ENCODE assay signal across 16 cellular contexts in genomic region chr11:120819003-120819402, GRCh38.
DNase-seq lines count a peak whose midpoint lies in the region; ATAC-seq and TF ChIP-seq lines count a peak whose summit lies in the region.
"Had no signal": no experiment of that assay in that cellular context is flagged by ENCODE, and none has a peak within 500 bp of the region (broad histone marks: within the 10 kb centered on the region; RNA-seq: fewer than 3 reads in every experiment).

No MANE protein-coding gene starts in this region.

- no peaks in the 10 kb centered on the region for H3K36me3 ChIP-seq in breast epithelium
- H3K36me3 ChIP-seq: BLaER1 treated with 17β-estradiol and CSF1 and Interleukin-3, amounts not matched to agents 10 nM and 100 nM had no signal

- TF ChIP-seq CTCF in breast epithelium (IDR thresholded peaks at IDR 0.05): no peak

- intact Hi-C loops in breast epithelium (cut with DNase I; ENCODE audit: low total_unique reads) (no loop called here), posterior vena cava (cut with DNase I) (no loop called here)

- peaks cover 0 to 5% of the 10 kb centered on the region in 2 donors for H3K27me3 ChIP-seq in breast epithelium
- H3K27me3 ChIP-seq: BLaER1 treated with 17β-estradiol and CSF1 and Interleukin-3, amounts not matched to agents 10 nM and 100 nM had no signal

- no peak overlapping the region for H3K27ac ChIP-seq in breast epithelium
- H3K27ac ChIP-seq: BLaER1 treated with 17β-estradiol and CSF1 and Interleukin-3, amounts not matched to agents 10 nM and 100 nM had no signal

- peak in 2 of 3 experiments; percentile 23 to 28 for DNase-seq in NCI-H1417 (lab: John Stamatoyannopoulos, UW)
- no peak for DNase-seq in NCI-H1417 treated with DMSO at 0.1 percent for 48 hours (lab: John Stamatoyannopoulos, UW)
- peak; percentile 18 for DNase-seq in ELF-1 (ENCODE audit: low read depth, low spot score)
- peak; percentile 62 for DNase-seq in NCI-H69 (lab: John Stamatoyannopoulos, UW)
- DNase-seq in breast epithelium (ENCODE audit: low spot score in 2 of 2): peak; percentile 49 to 77
- no peak for DNase-seq in posterior vena cava (ENCODE audit: low spot score)
- DNase-seq in activated CD4-positive, alpha-beta T cell treated with anti-CD3 and anti-CD28 coated beads, Interleukin-2, amount 50 U/mL, for 4 hours: no peak
- DNase-seq: CD8-positive, alpha-beta memory T cell; Karpas-422; NCI-H1105; NCI-H187; NCI-H82; SHP77 treated with DMSO at 0.1 percent for 48 hours had no signal

- H3K4me1 ChIP-seq in breast epithelium: peaks cover 0 to 11% of the 10 kb centered on the region in 2 donors
- H3K4me1 ChIP-seq: BLaER1 treated with 17β-estradiol and CSF1 and Interleukin-3, amounts not matched to agents 10 nM and 100 nM had no signal

- H3K4me3 ChIP-seq in breast epithelium: no peak overlapping the region
- H3K4me3 ChIP-seq: BLaER1 treated with 17β-estradiol and CSF1 and Interleukin-3, amounts not matched to agents 10 nM and 100 nM had no signal

- no peak for TF ChIP-seq POLR2A in breast epithelium (IDR thresholded peaks at IDR 0.05)

- ATAC-seq in HG02885 (IDR thresholded peaks at IDR 0.05; ENCODE audit: poor library complexity, unreplicated experiment): no peak
- ATAC-seq: SK-N-SH treated with all-trans-retinoic acid at 6 μM for 48 hours had no signal

- H3K9me3 ChIP-seq in breast epithelium: no peaks in the 10 kb centered on the region
- H3K9me3 ChIP-seq: BLaER1 treated with 17β-estradiol and CSF1 and Interleukin-3, amounts not matched to agents 10 nM and 100 nM had no signal

Comparison
In these comparisons a context has a peak if more than half of its experiments do, and no peak if none do; other contexts are left out.
1. DNase-seq: peak in NCI-H1417 (2 of 3), ELF-1 (single experiment), NCI-H69 (single experiment) and breast epithelium (2 of 2); none in NCI-H1417 treated with DMSO at 0.1 percent for 48 hours (single experiment), posterior vena cava (single experiment) and activated CD4-positive, alpha-beta T cell treated with anti-CD3 and anti-CD28 coated beads, Interleukin-2, amount 50 U/mL, for 4 hours (0 of 2).